Comparison of ENCODE assay signal across 8 cellular contexts in genomic region chr7:1028044-1028770, GRCh38. TPM values are rescaled to one million over a fixed set of nuclear protein-coding genes. Genes with fewer than 3 reads are reported as not detected.
DNase-seq lines count a peak whose midpoint lies in the region; ATAC-seq and TF ChIP-seq lines count a peak whose summit lies in the region.

No MANE protein-coding gene starts in this region.

- TF ChIP-seq CTCF in HCT116 (IDR thresholded peaks at IDR 0.05 in 2 of 3, conservative IDR thresholded peaks at IDR 0.05 in 1 of 3; ENCODE audit: borderline replicate concordance in 1 of 3, insufficient read depth in 1 of 3, low read depth in 2 of 3, low read length in 2 of 3) (no peak), vagina (IDR thresholded peaks at IDR 0.05) (no peak)

- H3K4me3 ChIP-seq in GM08714 (ENCODE audit: low read length) = peak overlapping the region; percentile 86; the same call in 1 of the 2 replicates
- H3K4me3 ChIP-seq in HCT116 (replicated peaks in 1 of 2; ENCODE audit: low read depth in 1 of 2, low read length in 2 of 2) = peak overlapping the region; percentile 64 to 73
- peak overlapping the region; percentile 62 to 82 for H3K4me3 ChIP-seq in vagina

- no peaks in the 10 kb centered on the region for H3K27me3 Mint-ChIP-seq in T-helper 17 cell

- H3K79me2 ChIP-seq in HCT116 (ENCODE audit: insufficient read depth, low read length) = peaks cover 48% of the 10 kb centered on the region

- H3K4me1 ChIP-seq in HCT116 (ENCODE audit: control insufficient read depth in 1 of 2, insufficient read depth in 2 of 2, low read length in 2 of 2) (peaks cover 10 to 26% of the 10 kb centered on the region in 2 experiments), vagina (peaks cover 43% of the 10 kb centered on the region)

- ATAC-seq in HCT116 = peak; percentile 86
- peak; percentile 78 for ATAC-seq in T-helper 17 cell

- H3K4me3 Mint-ChIP-seq in T-helper 17 cell = peak overlapping the region; percentile 80

- peaks cover 34% of the 10 kb centered on the region for H3K4me1 Mint-ChIP-seq in T-helper 17 cell

- H3K9me3 ChIP-seq in HCT116 (ENCODE audit: control insufficient read depth in 1 of 2, insufficient read depth in 1 of 2, low read depth in 1 of 2, low read length in 2 of 2) (no peaks in the 10 kb centered on the region), T-helper 17 cell (ENCODE audit: control insufficient read depth, low read length, poor library complexity, severe bottlenecking) (no peaks in the 10 kb centered on the region), vagina (no peaks in the 10 kb centered on the region)

- POLR2A ChIA-PET in HCT116 (lab: Charles Lee) = no interaction called here

- CTCF ChIA-PET in HCT116 (lab: Charles Lee) = no interaction called here

- peak overlapping the region; percentile 65 for H3K27ac Mint-ChIP-seq in T-helper 17 cell

- TF ChIP-seq POLR2A in HCT116 (IDR thresholded peaks at IDR 0.05; ENCODE audit: borderline replicate concordance, extremely low read depth, insufficient read depth, insufficient read length) (peak; percentile 27), vagina (IDR thresholded peaks at IDR 0.05) (peak; percentile 20 to 64)

- peaks cover 2% of the 10 kb centered on the region for H3K36me3 Mint-ChIP-seq in T-helper 17 cell (ENCODE audit: low read depth)

- H3K36me3 ChIP-seq in HCT116 (ENCODE audit: control insufficient read depth in 1 of 2, insufficient read depth in 2 of 2, low read length in 2 of 2) = peaks cover 0 to 9% of the 10 kb centered on the region in 2 experiments; a peak in 2 of 4 replicates
- H3K36me3 ChIP-seq in vagina = peaks cover 0 to 4% of the 10 kb centered on the region in 2 donors

- H3K27ac ChIP-seq in HCT116 (ENCODE audit: low read depth, low read length) = peak overlapping the region; percentile 92
- H3K27ac ChIP-seq in vagina = peak overlapping the region; percentile 97

- H3K4me2 ChIP-seq in HCT116 (ENCODE audit: low read length) = peak overlapping the region; percentile 82

- BruUV-seq in HCT116 (replicated peaks; lab: Mats Ljungman, UMichigan) = no TSS peak

- H3K9me2 ChIP-seq in HCT116 (ENCODE audit: insufficient read depth) = no peaks in the 10 kb centered on the region

- RAD21 ChIA-PET in HCT116 (lab: Charles Lee; ENCODE audit: low non-redundant PET in 1 of 2, low total read pairs in 2 of 2, uncharacterized antibody in 2 of 2, unreplicated experiment in 2 of 2) = no interaction called here

- intact Hi-C loops in HCT116 (cut with micrococcal nuclease) = no loop called here
- intact Hi-C loops in vagina (cut with DNase I) = loop anchor here (2.0 to 10.0 kb wide), 2 partner anchors 37 to 1687 kb away; no protein-coding TSS in a partner anchor

- H3K27me3 ChIP-seq in HCT116 (ENCODE audit: insufficient read depth, low read length) = no peaks in the 10 kb centered on the region
- H3K27me3 ChIP-seq in vagina = no peaks in the 10 kb centered on the region

- DNase-seq in HCT116 (ENCODE audit: low read depth, low spot score) = peak; percentile 47
- DNase-seq in MV-4-11 (lab: John Stamatoyannopoulos, UW) = peak; percentile 77
- DNase-seq in T-helper 17 cell = peak; percentile 74 to 75 (median 74)
- DNase-seq in astrocyte of the hippocampus (ENCODE audit: low read depth, low spot score) = peak; percentile 97
- DNase-seq in hippocampal formation (lab: John Stamatoyannopoulos, UW) = peak; percentile 69 to 91
- peak; percentile 85 for DNase-seq in retina
- no peak for DNase-seq in vagina (ENCODE audit: extremely low spot score in 2 of 2)

- H4K20me1 ChIP-seq in HCT116 (ENCODE audit: insufficient read depth) = no peaks in the 10 kb centered on the region

- no peak overlapping the region for H2AFZ ChIP-seq in HCT116 (ENCODE audit: low read depth, low read length, poor library complexity, severe bottlenecking)

- peak overlapping the region; percentile 81 for H3K9ac ChIP-seq in HCT116 (ENCODE audit: low read length)

- no peak for TF ChIP-seq RAD21 in HCT116 (IDR thresholded peaks at IDR 0.05; ENCODE audit: low read depth)

TF ChIP-seq in HCT116, 20 proteins besides CTCF, POLR2A, EP300 and RAD21:
- TF ChIP-seq ELF1 (IDR thresholded peaks at IDR 0.05; ENCODE audit: borderline replicate concordance, low read depth) (no peak), REST (IDR thresholded peaks at IDR 0.05; ENCODE audit: low read depth) (no peak), ZFX (IDR thresholded peaks at IDR 0.05) (peak; percentile 64; the same call in 1 of the 2 replicates), MAX (IDR thresholded peaks at IDR 0.05) (0 out of 2 replicates have a peak, but pooled peaks have one; percentile 43), EGR1 (IDR thresholded peaks at IDR 0.05; ENCODE audit: low read depth) (peak; percentile 96), POLR2AphosphoS5 (IDR thresholded peaks at IDR 0.05; ENCODE audit: low read depth, low read length) (peak; percentile 79)
TF ChIP-seq in HCT116: peak in this region for 4.

RNA-seq across cellular contexts. Expression of gene GPR146, which starts 16.1 kb away (rescaled TPM):
- 2.4 TPM for total RNA-seq in HCT116 (2021; ENCODE audit: unreplicated experiment)
- 2.6 and 3.0 TPM in 2 replicates for polyA plus RNA-seq in HCT116 (2012)
- total RNA-seq in T-helper 17 cell = 10 to 100 TPM; 17.9 to 22.2 TPM
- 36.1 TPM for total RNA-seq in vagina

RNA-seq across cellular contexts. Expression of gene CYP2W1, which starts 45.2 kb away (rescaled TPM):
- not detected for total RNA-seq in HCT116 (2021; ENCODE audit: unreplicated experiment)
- polyA plus RNA-seq in HCT116 (2012) = 0.08 and 0.12 TPM in 2 replicates
- total RNA-seq in T-helper 17 cell = not detected
- 2.0 TPM for total RNA-seq in vagina

RNA-seq across cellular contexts. Expression of gene COX19, which starts 52.9 kb away (rescaled TPM):
- 14.0 TPM for total RNA-seq in HCT116 (2021; ENCODE audit: unreplicated experiment)
- polyA plus RNA-seq in HCT116 (2012) = 5.3 and 7.0 TPM in 2 replicates
- 10 to 100 TPM; 40.1 to 43.2 TPM for total RNA-seq in T-helper 17 cell
- total RNA-seq in vagina = 10.8 TPM

RNA-seq across cellular contexts. Expression of gene GPER1, which starts 59.7 kb away (rescaled TPM):
- 1.2 TPM for total RNA-seq in HCT116 (2021; ENCODE audit: unreplicated experiment)
- polyA plus RNA-seq in HCT116 (2012) = 1.0 and 1.3 TPM in 2 replicates
- total RNA-seq in T-helper 17 cell = under 1 TPM in 1 of 2 donors, not detected in 1; 0.25 TPM
- 8.3 TPM for total RNA-seq in vagina

Comparison
In these comparisons a context has a peak if more than half of its experiments do, and no peak if none do; other contexts are left out.
1. DNase-seq: peak in HCT116 (single experiment), MV-4-11 (single experiment), T-helper 17 cell (3 of 3), astrocyte of the hippocampus (single experiment), hippocampal formation (2 of 2) and retina (single experiment); none in vagina (0 of 2).
2. Peak in every context shown above with its lines, with median percentiles within 50 percentile points of each other: H3K4me3 ChIP-seq.